ENCODE assay signal across 12 cellular contexts in the genomic region with DNA sequence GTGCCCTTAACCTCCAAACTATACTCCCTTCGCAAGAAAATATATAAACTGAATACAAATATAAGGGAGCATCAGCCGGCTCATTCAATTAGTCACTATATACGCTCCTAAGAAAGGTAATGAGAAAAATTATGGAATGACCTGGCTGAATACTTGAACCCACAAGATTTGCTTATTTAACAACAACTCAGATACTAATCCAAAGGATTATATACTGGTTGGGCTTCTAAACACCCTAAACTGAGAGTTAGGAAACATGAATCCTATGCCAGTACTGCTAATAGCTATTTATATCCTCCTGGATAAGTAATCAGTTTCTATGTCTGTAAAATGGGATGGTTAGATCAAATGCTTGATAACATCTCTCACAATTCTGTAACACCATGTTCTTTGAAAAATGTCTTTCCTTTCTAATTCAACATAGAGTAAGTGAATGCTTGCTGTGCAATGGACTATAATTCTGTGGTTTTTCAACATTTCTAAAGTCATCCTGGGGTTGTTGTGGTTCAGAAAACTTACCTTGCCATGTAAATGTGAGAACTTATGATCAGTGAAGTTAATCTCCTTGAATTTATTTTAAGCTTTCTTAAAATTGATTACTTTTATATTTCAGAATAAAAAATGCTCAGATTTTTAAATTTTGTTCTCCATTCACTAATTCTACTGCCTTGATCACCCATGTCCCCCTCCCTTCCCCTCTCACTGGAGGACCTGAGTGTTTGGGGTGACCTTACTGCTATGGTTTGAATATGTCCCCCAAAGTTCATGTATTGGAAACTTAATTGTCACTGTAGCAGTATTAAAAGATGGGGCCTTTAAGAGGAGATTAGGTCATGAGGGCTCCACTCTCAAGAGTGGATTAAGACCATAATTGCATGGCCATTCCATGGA. TPM values are rescaled to one million over a fixed set of nuclear protein-coding genes. Genes with fewer than 3 reads are reported as not detected.
DNase-seq lines count a peak whose midpoint lies in the region; ATAC-seq, FAIRE-seq and TF ChIP-seq lines count a peak whose summit lies in the region.
"Had no signal": no experiment of that assay in that cellular context is flagged by ENCODE, and none has a peak within 500 bp of the region (broad histone marks: within the 10 kb centered on the region; RNA-seq: fewer than 3 reads in every experiment).

No MANE protein-coding gene starts in this region.

- peaks cover 6% of the 10 kb centered on the region for H3K9me3 ChIP-seq in BE2C

- ATAC-seq in HG02610 (IDR thresholded peaks at IDR 0.05; ENCODE audit: unreplicated experiment) (peak; percentile 44), natural killer cell (peak in 2 of 3 donors; percentile 2 to 9)
- ATAC-seq: right cardiac atrium had no signal

- H3K4me3 Mint-ChIP-seq in activated T-helper 1 cell treated with anti-CD3 and anti-CD28 coated beads, Interleukin-12 subunit alpha, Interleukin-12 subunit beta, Interleukin-2, Interleukin-4 antibody, amounts not matched to agents 30 ng/mL and 10 ng/mL and 1 ng/mL, durations not matched to agents 14 hours and 24 hours and 36 hours = peak overlapping the region; percentile 48
- H3K4me3 Mint-ChIP-seq in natural killer cell = peak overlapping the region; percentile 69

- DNase-seq in D721Med (ENCODE audit: insufficient read length, low spot score) (no peak), natural killer cell (no peak), GM19238 (ENCODE audit: insufficient read length, low spot score) (no peak), GF-D8 (lab: John Stamatoyannopoulos, UW) (no peak), cardiac septum (ENCODE audit: low spot score) (no peak), BE2C (no peak)
- DNase-seq in activated T-helper 1 cell treated with anti-CD3 and anti-CD28 coated beads, Interleukin-12 subunit alpha, Interleukin-12 subunit beta, Interleukin-2, Interleukin-4 antibody, amounts not matched to agents 30 ng/mL and 10 ng/mL and 1 ng/mL, durations not matched to agents 14 hours and 24 hours and 36 hours (ENCODE audit: low spot score) = no peak
- DNase-seq: activated CD8-positive, alpha-beta memory T cell treated with anti-CD3 and anti-CD28 coated beads for 24 hours; aorta; effector CD4-positive, alpha-beta T cell; right cardiac atrium had no signal

- H3K27me3 ChIP-seq in BE2C = no peaks in the 10 kb centered on the region

- H3K4me1 Mint-ChIP-seq in activated T-helper 1 cell treated with anti-CD3 and anti-CD28 coated beads, Interleukin-12 subunit alpha, Interleukin-12 subunit beta, Interleukin-2, Interleukin-4 antibody, amounts not matched to agents 30 ng/mL and 10 ng/mL and 1 ng/mL, durations not matched to agents 14 hours and 24 hours and 36 hours (ENCODE audit: low read depth) = peaks cover 80% of the 10 kb centered on the region
- H3K4me1 Mint-ChIP-seq in natural killer cell = peaks cover 76 to 85% of the 10 kb centered on the region in 2 donors

- H3K4me3 ChIP-seq in BE2C (ENCODE audit: low read depth, low read length) = no peak overlapping the region

- peaks cover 19% of the 10 kb centered on the region for H3K9me3 Mint-ChIP-seq in activated T-helper 1 cell treated with anti-CD3 and anti-CD28 coated beads, Interleukin-12 subunit alpha, Interleukin-12 subunit beta, Interleukin-2, Interleukin-4 antibody, amounts not matched to agents 30 ng/mL and 10 ng/mL and 1 ng/mL, durations not matched to agents 14 hours and 24 hours and 36 hours
- peaks cover 0 to 4% of the 10 kb centered on the region in 2 donors for H3K9me3 Mint-ChIP-seq in natural killer cell

- peaks cover 30% of the 10 kb centered on the region for H3K36me3 ChIP-seq in BE2C

- H3K4me1 ChIP-seq in BE2C = peaks cover 3% of the 10 kb centered on the region

- peaks cover 42% of the 10 kb centered on the region for H3K36me3 Mint-ChIP-seq in activated T-helper 1 cell treated with anti-CD3 and anti-CD28 coated beads, Interleukin-12 subunit alpha, Interleukin-12 subunit beta, Interleukin-2, Interleukin-4 antibody, amounts not matched to agents 30 ng/mL and 10 ng/mL and 1 ng/mL, durations not matched to agents 14 hours and 24 hours and 36 hours (ENCODE audit: low read depth)
- H3K36me3 Mint-ChIP-seq in natural killer cell = no peaks in the 10 kb centered on the region

- TF ChIP-seq CTCF in D721Med (IDR thresholded peaks at IDR 0.05; ENCODE audit: insufficient read depth, missing control alignments) (no peak), natural killer cell (IDR thresholded peaks at IDR 0.05) (no peak), BE2C (IDR thresholded peaks at IDR 0.05; ENCODE audit: low read depth, low read length) (no peak)

- H3K27ac Mint-ChIP-seq in activated T-helper 1 cell treated with anti-CD3 and anti-CD28 coated beads, Interleukin-12 subunit alpha, Interleukin-12 subunit beta, Interleukin-2, Interleukin-4 antibody, amounts not matched to agents 30 ng/mL and 10 ng/mL and 1 ng/mL, durations not matched to agents 14 hours and 24 hours and 36 hours = peak overlapping the region; percentile 92
- peak overlapping the region; percentile 82 to 88 for H3K27ac Mint-ChIP-seq in natural killer cell

- FAIRE-seq in D721Med (lab: Jason Lieb, UNC) = peak; percentile 88

- intact Hi-C loops in activated T-helper 1 cell treated with anti-CD3 and anti-CD28 coated beads, Interleukin-12 subunit alpha, Interleukin-12 subunit beta, Interleukin-2, Interleukin-4 antibody, amounts not matched to agents 30 ng/mL and 10 ng/mL and 1 ng/mL, durations not matched to agents 14 hours and 24 hours and 36 hours (cut with micrococcal nuclease) = loop anchor here (1.0 to 5.0 kb wide), 2 partner anchors 67 to 150 kb away; no protein-coding TSS in a partner anchor
- intact Hi-C loops in natural killer cell (cut with micrococcal nuclease) = loop anchor here (1.0 to 2.0 kb wide), 2 partner anchors 14 to 15 kb away; partner anchors contain the start of gene DUSP10
- intact Hi-C loops in cardiac septum (cut with DNase I) = no loop called here

- H3K27me3 Mint-ChIP-seq in activated T-helper 1 cell treated with anti-CD3 and anti-CD28 coated beads, Interleukin-12 subunit alpha, Interleukin-12 subunit beta, Interleukin-2, Interleukin-4 antibody, amounts not matched to agents 30 ng/mL and 10 ng/mL and 1 ng/mL, durations not matched to agents 14 hours and 24 hours and 36 hours (ENCODE audit: insufficient read depth) = no peaks in the 10 kb centered on the region
- no peaks in the 10 kb centered on the region for H3K27me3 Mint-ChIP-seq in natural killer cell (ENCODE audit: low read depth in 2 of 2)

RNA-seq across cellular contexts. Expression of gene DUSP10, which starts 14.5 kb away (rescaled TPM):
- 19.2 and 19.4 TPM in 2 replicates for total RNA-seq in activated T-helper 1 cell treated with anti-CD3 and anti-CD28 coated beads, Interleukin-12 subunit alpha, Interleukin-12 subunit beta, Interleukin-2, Interleukin-4 antibody, amounts not matched to agents 30 ng/mL and 10 ng/mL and 1 ng/mL, durations not matched to agents 14 hours and 24 hours and 36 hours
- 100 to 1,000 TPM; 109 to 231 (median 210) TPM for total RNA-seq in natural killer cell
- 2.8 TPM for total RNA-seq in cardiac septum
- 17.0 TPM for polyA plus RNA-seq in BE2C (2012; ENCODE audit: insufficient read depth, insufficient read length, low read depth)
